10 cellular contexts compared by ENCODE assay signal in the genomic region with DNA sequence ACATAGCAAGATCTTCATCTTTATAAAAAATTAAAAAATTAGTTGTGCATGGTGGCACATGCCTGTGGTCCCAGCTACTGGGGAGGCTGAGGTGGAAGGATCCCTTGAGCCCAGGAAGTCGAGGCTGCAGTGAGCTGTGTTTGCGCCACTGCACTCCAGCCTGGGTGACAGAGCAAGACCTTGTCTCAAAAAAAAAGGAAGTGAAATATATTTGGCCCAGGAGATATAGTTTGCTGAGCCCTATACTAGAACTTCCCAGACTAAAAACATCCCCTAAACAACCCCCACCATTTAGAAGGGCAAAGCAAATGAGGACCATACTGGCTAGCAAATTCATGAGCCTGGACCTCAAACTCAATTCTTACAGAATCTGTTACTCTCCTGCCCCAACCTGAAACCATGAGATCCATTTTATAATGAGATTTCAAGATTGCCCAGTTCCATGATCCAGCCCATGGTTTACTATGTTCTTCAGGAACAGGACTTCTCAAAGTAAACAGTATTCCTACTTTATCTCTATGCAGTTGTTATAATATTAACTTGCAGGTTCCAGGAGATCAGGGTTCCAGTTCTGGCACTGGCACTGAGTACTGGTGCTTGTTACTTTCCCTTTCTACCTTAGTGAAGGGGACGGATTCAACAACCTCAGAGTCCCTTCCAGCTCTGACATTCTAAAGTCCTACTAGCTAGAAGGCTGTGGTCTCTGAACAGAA. TPM values are rescaled to one million over a fixed set of nuclear protein-coding genes. Genes with fewer than 3 reads are reported as not detected.
DNase-seq lines count a peak whose midpoint lies in the region; ATAC-seq and TF ChIP-seq lines count a peak whose summit lies in the region.
"Had no signal": no experiment of that assay in that cellular context is flagged by ENCODE, and none has a peak within 500 bp of the region (broad histone marks: within the 10 kb centered on the region; RNA-seq: fewer than 3 reads in every experiment).

No MANE protein-coding gene starts in this region.

- POLR2A ChIA-PET in PC-3 (lab: Charles Lee; ENCODE audit: unreplicated experiment) (no interaction called here), SK-N-SH (lab: Yijun Ruan, JAX) (no interaction called here)
- POLR2A ChIA-PET in naive thymus-derived CD4-positive, alpha-beta T cell (lab: Charles Lee) = no interaction called here

- no peak for TF ChIP-seq RAD21 in SK-N-SH (IDR thresholded peaks at IDR 0.05; ENCODE audit: low read length)

- H3K9me3 ChIP-seq in PC-3 (ENCODE audit: low read length) (no peaks in the 10 kb centered on the region), SK-N-SH (no peaks in the 10 kb centered on the region)
- no peaks in the 10 kb centered on the region for H3K9me3 ChIP-seq in naive thymus-derived CD4-positive, alpha-beta T cell (ENCODE audit: control insufficient read depth in 2 of 3, low read length in 3 of 3)
- H3K9me3 ChIP-seq: tibial nerve had no signal

- intact Hi-C loops in PC-3 (cut with micrococcal nuclease) = no loop called here
- intact Hi-C loops in naive thymus-derived CD4-positive, alpha-beta T cell (cut with micrococcal nuclease) = no loop called here

- DNase-seq in ACHN = peak; percentile 43
- no peak for DNase-seq in PC-3
- no peak for DNase-seq in activated naive CD8-positive, alpha-beta T cell treated with anti-CD3 and anti-CD28 coated beads for 36 hours
- no peak for DNase-seq in naive thymus-derived CD4-positive, alpha-beta T cell
- DNase-seq in NCI-H2107 treated with DMSO at 0.1 percent for 48 hours (lab: John Stamatoyannopoulos, UW; ENCODE audit: unreplicated experiment) = no peak
- no peak for DNase-seq in SK-N-SH
- DNase-seq: activated CD4-positive, alpha-beta T cell treated with anti-CD3 and anti-CD28 coated beads, Interleukin-2, amount 10 ng/mL, durations not matched to agents 7 days and 5 days had no signal

- H3K4me3 ChIP-seq in PC-3 (ENCODE audit: low read length) (no peak overlapping the region), SK-N-SH (ENCODE audit: low read depth in 2 of 2, low read length in 1 of 2) (no peak overlapping the region)
- no peak overlapping the region for H3K4me3 ChIP-seq in naive thymus-derived CD4-positive, alpha-beta T cell (ENCODE audit: low read length)
- H3K4me3 ChIP-seq: tibial nerve had no signal

- BruUV-seq in PC-3 (replicated peaks; lab: Mats Ljungman, UMichigan) = no TSS peak

- H2AFZ ChIP-seq in PC-3 (ENCODE audit: low read length) = no peak overlapping the region
- no peak overlapping the region for H2AFZ ChIP-seq in SK-N-SH (ENCODE audit: low read depth)

- 41% methylated on average over 3 of the region's 3 CpGs for WGBS in SK-N-SH (ENCODE audit: low lambda C conversion rate)

- no peak for TF ChIP-seq EP300 in SK-N-SH (IDR thresholded peaks at IDR 0.05; ENCODE audit: borderline replicate concordance in 1 of 2, low read depth in 1 of 2, low read length in 1 of 2)

- H3K9ac ChIP-seq in PC-3 (ENCODE audit: low read length) (no peak overlapping the region), SK-N-SH (no peak overlapping the region)

- H3K4me1 Mint-ChIP-seq in activated naive CD8-positive, alpha-beta T cell treated with anti-CD3 and anti-CD28 coated beads for 36 hours = no peaks in the 10 kb centered on the region
- H3K4me1 Mint-ChIP-seq in naive thymus-derived CD4-positive, alpha-beta T cell = peaks cover 0 to 2% (median 0%) of the 10 kb centered on the region in 7 donors
- H3K4me1 Mint-ChIP-seq: activated CD4-positive, alpha-beta T cell treated with anti-CD3 and anti-CD28 coated beads, Interleukin-2, amount 10 ng/mL, durations not matched to agents 7 days and 5 days had no signal

- CTCF ChIA-PET in PC-3 (lab: Charles Lee) = interaction anchor here (0.6 kb wide), 1 partner anchor 135 kb away, joined by 5 read pairs; no protein-coding TSS in a partner anchor
- CTCF ChIA-PET in naive thymus-derived CD4-positive, alpha-beta T cell (lab: Charles Lee) = no interaction called here
- CTCF ChIA-PET in SK-N-SH (lab: Yijun Ruan, JAX) = interaction anchor here (0.7 to 8.1 kb wide), 5 partner anchors 14 to 134 kb away, joined by 3 to 45 read pairs (median 6); no protein-coding TSS in a partner anchor

- no peaks in the 10 kb centered on the region for H3K36me3 Mint-ChIP-seq in activated naive CD8-positive, alpha-beta T cell treated with anti-CD3 and anti-CD28 coated beads for 36 hours
- H3K36me3 Mint-ChIP-seq in naive thymus-derived CD4-positive, alpha-beta T cell = peaks cover 0 to 11% (median 0%) of the 10 kb centered on the region in 5 donors

- H3K36me3 ChIP-seq in PC-3 (ENCODE audit: low read depth, low read length) (no peaks in the 10 kb centered on the region), SK-N-SH (replicated peaks in 1 of 2; ENCODE audit: control insufficient read depth in 1 of 2, insufficient read depth in 2 of 2, low read length in 1 of 2) (no peaks in the 10 kb centered on the region)
- no peaks in the 10 kb centered on the region for H3K36me3 ChIP-seq in naive thymus-derived CD4-positive, alpha-beta T cell (ENCODE audit: control insufficient read depth in 2 of 3, insufficient read depth in 3 of 3, low read length in 3 of 3)

- in situ Hi-C loops in ACHN (cut with HindIII; ENCODE audit: low pct_ligation_motif_present, low pct_unique_long_range_greater_than_20kb, low sequenced_read_pairs) = loop anchor here (25.0 kb wide), 1 partner anchor 137 kb away; no protein-coding TSS in a partner anchor

- ATAC-seq in GM19328 (IDR thresholded peaks at IDR 0.05; ENCODE audit: unreplicated experiment) (peak; percentile 59), HG02885 (IDR thresholded peaks at IDR 0.05; ENCODE audit: poor library complexity, unreplicated experiment) (peak; percentile 84), PC-3 (no peak)
- ATAC-seq in naive thymus-derived CD4-positive, alpha-beta T cell = no peak

- H3K4me1 ChIP-seq in PC-3 (ENCODE audit: insufficient read depth, low read length) (peaks cover 16% of the 10 kb centered on the region), SK-N-SH (ENCODE audit: control insufficient read depth in 1 of 2, insufficient read depth in 2 of 2, low read depth in 1 of 2, low read length in 1 of 2) (no peaks in the 10 kb centered on the region; a peak in 1 of 4 replicates)
- no peaks in the 10 kb centered on the region for H3K4me1 ChIP-seq in naive thymus-derived CD4-positive, alpha-beta T cell (ENCODE audit: control insufficient read depth in 2 of 2, insufficient read depth in 2 of 2, low read length in 2 of 2)

- H4K20me1 ChIP-seq in PC-3 (ENCODE audit: low read length) = no peaks in the 10 kb centered on the region
- H4K20me1 ChIP-seq in SK-N-SH (ENCODE audit: insufficient read depth) = no peaks in the 10 kb centered on the region

- H3K27me3 ChIP-seq in PC-3 (ENCODE audit: low read length) = peaks cover 12% of the 10 kb centered on the region; the same call in 1 of the 2 replicates
- H3K27me3 ChIP-seq in naive thymus-derived CD4-positive, alpha-beta T cell (ENCODE audit: control insufficient read depth in 2 of 2, insufficient read depth in 2 of 2, low read length in 2 of 2) = peaks cover 0 to 6% of the 10 kb centered on the region in 2 donors
- peaks cover 22% of the 10 kb centered on the region for H3K27me3 ChIP-seq in SK-N-SH (ENCODE audit: insufficient read depth)

- no peak overlapping the region for H3K4me3 Mint-ChIP-seq in activated naive CD8-positive, alpha-beta T cell treated with anti-CD3 and anti-CD28 coated beads for 36 hours
- no peak overlapping the region for H3K4me3 Mint-ChIP-seq in naive thymus-derived CD4-positive, alpha-beta T cell
- H3K4me3 Mint-ChIP-seq: activated CD4-positive, alpha-beta T cell treated with anti-CD3 and anti-CD28 coated beads, Interleukin-2, amount 10 ng/mL, durations not matched to agents 7 days and 5 days had no signal

- H3K27me3 Mint-ChIP-seq in activated naive CD8-positive, alpha-beta T cell treated with anti-CD3 and anti-CD28 coated beads for 36 hours = peaks cover 27% of the 10 kb centered on the region
- H3K27me3 Mint-ChIP-seq in naive thymus-derived CD4-positive, alpha-beta T cell = peaks cover 17 to 28% (median 25%) of the 10 kb centered on the region in 5 donors

- H3K9me3 Mint-ChIP-seq in activated naive CD8-positive, alpha-beta T cell treated with anti-CD3 and anti-CD28 coated beads for 36 hours = no peaks in the 10 kb centered on the region
- no peaks in the 10 kb centered on the region for H3K9me3 Mint-ChIP-seq in naive thymus-derived CD4-positive, alpha-beta T cell
- H3K9me3 Mint-ChIP-seq: activated CD4-positive, alpha-beta T cell treated with anti-CD3 and anti-CD28 coated beads, Interleukin-2, amount 10 ng/mL, durations not matched to agents 7 days and 5 days had no signal

- no peaks in the 10 kb centered on the region; the same call in 1 of the 2 replicates for H3K9me2 ChIP-seq in PC-3 (replicated peaks; ENCODE audit: low read length)
- H3K9me2 ChIP-seq in SK-N-SH = no peaks in the 10 kb centered on the region

- no peaks in the 10 kb centered on the region for H3K79me2 ChIP-seq in PC-3 (ENCODE audit: low read length)
- no peaks in the 10 kb centered on the region for H3K79me2 ChIP-seq in SK-N-SH (ENCODE audit: insufficient read depth)

- H3F3A ChIP-seq in PC-3 (ENCODE audit: low read length, unreplicated experiment) = no peaks in the 10 kb centered on the region
- no peaks in the 10 kb centered on the region for H3F3A ChIP-seq in SK-N-SH (replicated peaks; ENCODE audit: insufficient read depth)

- TF ChIP-seq CTCF in PC-3 (conservative IDR thresholded peaks at IDR 0.05; ENCODE audit: low read depth, low read length) (no peak), SK-N-SH (IDR thresholded peaks at IDR 0.05) (no peak)

- no peak overlapping the region for H3K27ac Mint-ChIP-seq in activated naive CD8-positive, alpha-beta T cell treated with anti-CD3 and anti-CD28 coated beads for 36 hours
- no peak overlapping the region for H3K27ac Mint-ChIP-seq in naive thymus-derived CD4-positive, alpha-beta T cell
- H3K27ac Mint-ChIP-seq: activated CD4-positive, alpha-beta T cell treated with anti-CD3 and anti-CD28 coated beads, Interleukin-2, amount 10 ng/mL, durations not matched to agents 7 days and 5 days had no signal

- no peak overlapping the region for H3K27ac ChIP-seq in PC-3 (ENCODE audit: low read length)
- no peak overlapping the region for H3K27ac ChIP-seq in naive thymus-derived CD4-positive, alpha-beta T cell (ENCODE audit: low read depth, low read length)
- H3K27ac ChIP-seq in SK-N-SH (ENCODE audit: low read depth in 2 of 2, low read length in 1 of 2) = no peak overlapping the region
- H3K27ac ChIP-seq: tibial nerve had no signal

- H3K4me2 ChIP-seq in PC-3 (ENCODE audit: low read length) (peak overlapping the region; percentile 59), SK-N-SH (no peak overlapping the region)

RNA-seq across cellular contexts. Expression of a gene that starts 48.9 kb away (rescaled TPM):
- total RNA-seq in PC-3 (2014; rRNA removed) = 12.4 and 15.3 TPM in 2 replicates
- 10 to 100 TPM; 19.2 to 21.4 TPM for total RNA-seq in activated naive CD8-positive, alpha-beta T cell treated with anti-CD3 and anti-CD28 coated beads for 36 hours
- 10 to 100 TPM in 4 of 5 experiments, 1 to 10 TPM in 1; 9.4 to 16.2 (median 15.6) TPM for total RNA-seq in naive thymus-derived CD4-positive, alpha-beta T cell
- 10 to 100 TPM; 17.9 to 23.1 TPM for polyA plus RNA-seq in naive thymus-derived CD4-positive, alpha-beta T cell
- 9.3 and 13.6 TPM in 2 replicates for polyA plus RNA-seq in SK-N-SH (2012; rRNA removed)
- 12.5 and 12.7 TPM in 2 replicates for polyA plus RNA-seq in SK-N-SH (2012; cell fraction: cytosol; rRNA removed)
- 12.3 and 16.7 TPM in 2 replicates for polyA plus RNA-seq in SK-N-SH (2012; cell fraction: nucleus; rRNA removed)

RNA-seq across cellular contexts. Expression of a gene that starts 50.4 kb away (rescaled TPM):
- under 0.01 TPM in 1 of 2 replicates, not detected in the other for total RNA-seq in PC-3 (2014; rRNA removed)
- total RNA-seq in activated naive CD8-positive, alpha-beta T cell treated with anti-CD3 and anti-CD28 coated beads for 36 hours = 1 to 10 TPM; 5.7 to 6.6 TPM
- total RNA-seq in naive thymus-derived CD4-positive, alpha-beta T cell = 1 to 10 TPM in 1 of 5 experiments, under 1 TPM in 4; 0.15 to 10.0 (median 0.29) TPM
- polyA plus RNA-seq in naive thymus-derived CD4-positive, alpha-beta T cell = not detected
- polyA plus RNA-seq in SK-N-SH (2012; rRNA removed) = 0.05 and 0.24 TPM in 2 replicates
- 0.09 and 0.14 TPM in 2 replicates for polyA plus RNA-seq in SK-N-SH (2012; cell fraction: cytosol; rRNA removed)
- 0.06 and 0.10 TPM in 2 replicates for polyA plus RNA-seq in SK-N-SH (2012; cell fraction: nucleus; rRNA removed)

Comparison
In these comparisons a context has a peak if more than half of its experiments do, and no peak if none do; other contexts are left out.
1. ATAC-seq: peak in GM19328 (single experiment) and HG02885 (single experiment); none in PC-3 (single experiment) and naive thymus-derived CD4-positive, alpha-beta T cell (single experiment).